8 cellular contexts compared by ENCODE assay signal in the genomic region with DNA sequence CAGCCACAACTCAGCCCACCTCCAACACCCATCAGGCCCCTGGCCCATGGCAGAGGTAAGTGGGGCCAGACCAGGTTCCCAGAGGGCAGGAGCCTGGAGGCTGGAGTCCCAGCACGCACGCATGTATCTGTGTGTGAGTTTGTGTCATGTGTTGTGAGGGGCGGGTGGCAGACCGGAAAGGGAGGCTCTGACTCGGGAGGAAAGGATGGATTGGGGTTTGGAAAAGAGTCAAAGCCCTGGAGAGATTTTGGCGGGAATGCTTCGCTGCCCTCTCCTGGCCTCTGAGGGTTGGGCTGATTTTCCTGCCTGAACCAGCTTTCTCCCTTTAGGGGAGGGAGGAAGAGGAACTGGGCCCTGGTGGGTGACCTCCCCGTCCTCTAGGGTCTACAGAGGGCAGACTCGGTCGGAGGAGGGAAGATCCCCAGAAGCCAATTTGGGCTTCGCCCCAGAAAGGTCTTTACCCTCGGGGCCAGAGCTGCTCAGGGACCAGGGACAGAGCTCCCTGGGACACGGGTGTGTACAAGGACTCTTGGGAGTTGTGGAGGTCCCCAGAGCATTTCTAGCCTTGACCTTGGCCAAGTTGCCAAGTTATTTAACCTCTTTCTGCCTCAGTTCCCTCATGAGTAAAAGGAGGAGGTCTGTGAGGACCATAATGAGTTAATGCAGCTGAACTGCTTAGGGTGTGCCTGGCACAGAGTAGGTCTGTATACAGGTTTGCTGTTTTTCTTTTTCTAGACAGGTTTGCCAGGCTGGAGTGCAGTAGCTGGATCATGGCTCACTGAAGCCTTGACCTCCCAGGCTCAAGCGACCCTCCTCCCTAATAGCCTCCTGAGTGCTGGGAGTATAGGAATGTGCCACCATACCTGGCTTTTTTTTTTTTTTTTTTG. TPM values are rescaled to one million over a fixed set of nuclear protein-coding genes. Genes with fewer than 3 reads are reported as not detected.
A peak's percentile ranks its signal among the peaks of the same experiment; 100 is the strongest.
DNase-seq lines count a peak whose midpoint lies in the region; ATAC-seq and TF ChIP-seq lines count a peak whose summit lies in the region.

No MANE protein-coding gene starts in this region.

- no peak for TF ChIP-seq EP300 in neural cell (conservative IDR thresholded peaks at IDR 0.05; ENCODE audit: poor library complexity, severe bottlenecking)

- H3F3A ChIP-seq in neural cell (ENCODE audit: insufficient read depth, low read length, poor library complexity, severe bottlenecking) = no peaks in the 10 kb centered on the region

- no peak overlapping the region for H3K9ac ChIP-seq in neural cell (ENCODE audit: low read length)

- peak; percentile 31 for TF ChIP-seq CTCF in neural cell (IDR thresholded peaks at IDR 0.05; ENCODE audit: poor library complexity, severe bottlenecking)
- no peak for TF ChIP-seq CTCF in OCI-LY7 (conservative IDR thresholded peaks at IDR 0.05; ENCODE audit: low read length)

- BruUV-seq in OCI-LY7 (replicated peaks; lab: Mats Ljungman, UMichigan) = no TSS peak

- H3K27me3 ChIP-seq in neural cell (ENCODE audit: insufficient read depth, low read depth, low read length) = peaks cover 2% of the 10 kb centered on the region

- no peak overlapping the region for H3K4me2 ChIP-seq in neural cell (ENCODE audit: low read length)
- no peak overlapping the region for H3K4me2 ChIP-seq in OCI-LY7 (ENCODE audit: low read length)

- no peaks in the 10 kb centered on the region for H3K36me3 ChIP-seq in neural cell (ENCODE audit: insufficient read depth, low read length)
- no peaks in the 10 kb centered on the region for H3K36me3 ChIP-seq in OCI-LY7 (ENCODE audit: insufficient read depth, low read length)

- DNase-seq in SKM-1 treated with dmso at 0.1 percent for 144 hours (lab: John Stamatoyannopoulos, UW; ENCODE audit: unreplicated experiment) (peak; percentile 27), SKM-1 (lab: John Stamatoyannopoulos, UW; ENCODE audit: unreplicated experiment) (no peak), NCI-H446 (lab: John Stamatoyannopoulos, UW) (peak; percentile 48 to 76), dedifferentiated amniotic fluid mesenchymal stem cell (ENCODE audit: extremely low spot score) (peak; percentile 49), OCI-LY7 (ENCODE audit: low spot score) (no peak)
- no peak for DNase-seq in activated CD4-positive, CD25-positive, alpha-beta regulatory T cell (lab: John Stamatoyannopoulos, UW)

- H4K20me1 ChIP-seq in neural cell (ENCODE audit: insufficient read depth) (no peaks in the 10 kb centered on the region), OCI-LY7 (ENCODE audit: insufficient read depth, low read length) (no peaks in the 10 kb centered on the region)

- H3K79me2 ChIP-seq in neural cell (replicated peaks; ENCODE audit: insufficient read depth, low read length) = no peaks in the 10 kb centered on the region
- H3K79me2 ChIP-seq in OCI-LY7 (ENCODE audit: insufficient read depth, low read depth, low read length) = no peaks in the 10 kb centered on the region

- H3K27ac ChIP-seq in neural cell (ENCODE audit: low read length) = no peak overlapping the region
- no peak overlapping the region for H3K27ac ChIP-seq in OCI-LY7 (ENCODE audit: low read depth, low read length, poor library complexity, severe bottlenecking)

- H2AFZ ChIP-seq in neural cell (ENCODE audit: low read depth, low read length) (no peak overlapping the region), OCI-LY7 (ENCODE audit: low read length) (no peak overlapping the region)

- intact Hi-C loops in OCI-LY7 (cut with micrococcal nuclease; ENCODE audit: unreplicated experiment) = no loop called here

- no peak overlapping the region for H3K4me3 ChIP-seq in neural cell (ENCODE audit: low read length)
- H3K4me3 ChIP-seq in OCI-LY7 (ENCODE audit: low read depth, low read length, poor library complexity, severe bottlenecking) = no peak overlapping the region

- no peaks in the 10 kb centered on the region for H3K4me1 ChIP-seq in OCI-LY7 (ENCODE audit: insufficient read depth, low read length, poor library complexity, severe bottlenecking)

- CTCF ChIA-PET in OCI-LY7 (lab: Charles Lee; ENCODE audit: unreplicated experiment) = interaction anchor here (0.6 kb wide), 1 partner anchor 65 kb away, joined by 3 read pairs; no protein-coding TSS in a partner anchor

- H3K9me2 ChIP-seq in neural cell (ENCODE audit: insufficient read depth, low read length) = no peaks in the 10 kb centered on the region
- no peaks in the 10 kb centered on the region for H3K9me2 ChIP-seq in OCI-LY7 (ENCODE audit: insufficient read depth, low read length)

- no peak for TF ChIP-seq RAD21 in neural cell (conservative IDR thresholded peaks at IDR 0.05)

- no peak for ATAC-seq in HG03521 (IDR thresholded peaks at IDR 0.05; ENCODE audit: unreplicated experiment)

- POLR2A ChIA-PET in OCI-LY7 (lab: Charles Lee) = interaction anchor here (1.4 kb wide), 1 partner anchor 10 kb away, joined by 3 read pairs; no protein-coding TSS in a partner anchor

- no peaks in the 10 kb centered on the region for H3K9me3 ChIP-seq in neural cell (ENCODE audit: low read length)
- H3K9me3 ChIP-seq in OCI-LY7 (ENCODE audit: low read length) = no peaks in the 10 kb centered on the region

TF ChIP-seq in neural cell, 6 proteins besides CTCF, POLR2A, EP300 and RAD21:
- TF ChIP-seq, protein P1, sequence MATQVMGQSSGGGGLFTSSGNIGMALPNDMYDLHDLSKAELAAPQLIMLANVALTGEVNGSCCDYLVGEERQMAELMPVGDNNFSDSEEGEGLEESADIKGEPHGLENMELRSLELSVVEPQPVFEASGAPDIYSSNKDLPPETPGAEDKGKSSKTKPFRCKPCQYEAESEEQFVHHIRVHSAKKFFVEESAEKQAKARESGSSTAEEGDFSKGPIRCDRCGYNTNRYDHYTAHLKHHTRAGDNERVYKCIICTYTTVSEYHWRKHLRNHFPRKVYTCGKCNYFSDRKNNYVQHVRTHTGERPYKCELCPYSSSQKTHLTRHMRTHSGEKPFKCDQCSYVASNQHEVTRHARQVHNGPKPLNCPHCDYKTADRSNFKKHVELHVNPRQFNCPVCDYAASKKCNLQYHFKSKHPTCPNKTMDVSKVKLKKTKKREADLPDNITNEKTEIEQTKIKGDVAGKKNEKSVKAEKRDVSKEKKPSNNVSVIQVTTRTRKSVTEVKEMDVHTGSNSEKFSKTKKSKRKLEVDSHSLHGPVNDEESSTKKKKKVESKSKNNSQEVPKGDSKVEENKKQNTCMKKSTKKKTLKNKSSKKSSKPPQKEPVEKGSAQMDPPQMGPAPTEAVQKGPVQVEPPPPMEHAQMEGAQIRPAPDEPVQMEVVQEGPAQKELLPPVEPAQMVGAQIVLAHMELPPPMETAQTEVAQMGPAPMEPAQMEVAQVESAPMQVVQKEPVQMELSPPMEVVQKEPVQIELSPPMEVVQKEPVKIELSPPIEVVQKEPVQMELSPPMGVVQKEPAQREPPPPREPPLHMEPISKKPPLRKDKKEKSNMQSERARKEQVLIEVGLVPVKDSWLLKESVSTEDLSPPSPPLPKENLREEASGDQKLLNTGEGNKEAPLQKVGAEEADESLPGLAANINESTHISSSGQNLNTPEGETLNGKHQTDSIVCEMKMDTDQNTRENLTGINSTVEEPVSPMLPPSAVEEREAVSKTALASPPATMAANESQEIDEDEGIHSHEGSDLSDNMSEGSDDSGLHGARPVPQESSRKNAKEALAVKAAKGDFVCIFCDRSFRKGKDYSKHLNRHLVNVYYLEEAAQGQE (IDR thresholded peaks at IDR 0.05; ENCODE audit: borderline replicate concordance) = no peak
- TF ChIP-seq POLR2AphosphoS5 (IDR thresholded peaks at IDR 0.05) = no peak
- no peak for TF ChIP-seq TAF1 (IDR thresholded peaks at IDR 0.05; ENCODE audit: low read depth)
- TF ChIP-seq EZH2 (IDR thresholded peaks at IDR 0.05; ENCODE audit: borderline replicate concordance, insufficient read depth, low read length, poor library complexity, severe bottlenecking) = no peak
- no peak for TF ChIP-seq MXI1 (conservative IDR thresholded peaks at IDR 0.05; ENCODE audit: poor library complexity, severe bottlenecking)
- TF ChIP-seq SMC3 (conservative IDR thresholded peaks at IDR 0.05; ENCODE audit: poor library complexity) = no peak
TF ChIP-seq in neural cell: peak in this region for 0.

RNA-seq across cellular contexts. Expression of a gene that starts 6.9 kb away (rescaled TPM):
- polyA plus RNA-seq in neural cell = 13.3 and 20.4 TPM in 2 replicates
- polyA minus RNA-seq in neural cell = 16.0 and 16.6 TPM in 2 replicates
- 10.7 and 11.7 TPM in 2 replicates for total RNA-seq in OCI-LY7 (2014; rRNA removed; shearing (Covaris generic))
- 26.2 and 28.1 TPM in 2 replicates for total RNA-seq in OCI-LY7 (2022)

RNA-seq across cellular contexts. Expression of a gene that starts 7.3 kb away (rescaled TPM):
- 242 and 259 TPM in 2 replicates for polyA plus RNA-seq in neural cell
- polyA minus RNA-seq in neural cell = 96.9 and 99.1 TPM in 2 replicates
- total RNA-seq in OCI-LY7 (2014; rRNA removed; shearing (Covaris generic)) = 93.2 and 110 TPM in 2 replicates
- 68.2 and 81.2 TPM in 2 replicates for total RNA-seq in OCI-LY7 (2022)

RNA-seq across cellular contexts. Expression of a gene that starts 11.7 kb away (rescaled TPM):
- 0.68 TPM in 1 of 2 replicates, not detected in the other for polyA plus RNA-seq in neural cell
- polyA minus RNA-seq in neural cell = not detected in 2 replicates
- total RNA-seq in OCI-LY7 (2014; rRNA removed; shearing (Covaris generic)) = 0.88 TPM in 1 of 2 replicates, not detected in the other
- total RNA-seq in OCI-LY7 (2022) = 0.52 TPM in 1 of 2 replicates, not detected in the other

RNA-seq across cellular contexts. Expression of a gene that starts 21.5 kb away (rescaled TPM):
- 28.5 TPM in 2 replicates for polyA plus RNA-seq in neural cell
- 14.1 and 15.3 TPM in 2 replicates for polyA minus RNA-seq in neural cell
- 72.7 and 76.7 TPM in 2 replicates for total RNA-seq in OCI-LY7 (2014; rRNA removed; shearing (Covaris generic))
- total RNA-seq in OCI-LY7 (2022) = 49.0 and 64.1 TPM in 2 replicates

RNA-seq across cellular contexts. Expression of a gene that starts 23.7 kb away (rescaled TPM):
- 248 and 284 TPM in 2 replicates for polyA plus RNA-seq in neural cell
- 145 and 164 TPM in 2 replicates for polyA minus RNA-seq in neural cell
- total RNA-seq in OCI-LY7 (2014; rRNA removed; shearing (Covaris generic)) = 133 and 184 TPM in 2 replicates
- total RNA-seq in OCI-LY7 (2022) = 89.4 and 97.3 TPM in 2 replicates

Comparison
In these comparisons a context has a peak if more than half of its experiments do, and no peak if none do; other contexts are left out.
1. DNase-seq: peak in SKM-1 treated with dmso at 0.1 percent for 144 hours (single experiment), NCI-H446 (2 of 2) and dedifferentiated amniotic fluid mesenchymal stem cell (single experiment); none in SKM-1 (single experiment), OCI-LY7 (single experiment) and activated CD4-positive, CD25-positive, alpha-beta regulatory T cell (0 of 4).